ENCODE assay signal across 1 cellular context in genomic region chr15:60575995-60576394, GRCh38.
A peak's percentile ranks its signal among the peaks of the same experiment; 100 is the strongest.
TF ChIP-seq lines count a peak whose summit lies in the region.

No MANE protein-coding gene starts in this region.

TF ChIP-seq in HepG2, 621 proteins besides CTCF, POLR2A, EP300 and RAD21 (continued from another document and continues in another):
- TF ChIP-seq ZKSCAN5 (CRISPR knock-in tag; IDR thresholded peaks at IDR 0.05): no peak
- 0 out of 2 replicates have a peak, but pooled peaks have one; percentile 1 for TF ChIP-seq CBFB (CRISPR knock-in tag; IDR thresholded peaks at IDR 0.05)
- no peak for TF ChIP-seq SMAD9 (CRISPR knock-in tag; IDR thresholded peaks at IDR 0.05)
- no peak for TF ChIP-seq PCBP2 (optimal IDR thresholded peaks at IDR 0.05; ENCODE audit: low read depth, low read length, poor library complexity, severe bottlenecking)
- TF ChIP-seq ZFP1 (CRISPR knock-in tag; IDR thresholded peaks at IDR 0.05): no peak
- no peak for TF ChIP-seq ZNF121 (CRISPR knock-in tag; IDR thresholded peaks at IDR 0.05)
- 0 out of 2 replicates have a peak, but pooled peaks have one; percentile 41 for TF ChIP-seq ZBTB26 (CRISPR knock-in tag; IDR thresholded peaks at IDR 0.05; ENCODE audit: borderline replicate concordance)
- peak; percentile 50; the same call in 1 of the 2 replicates for TF ChIP-seq ZFP91 (CRISPR knock-in tag; IDR thresholded peaks at IDR 0.05; ENCODE audit: borderline replicate concordance)
- no peak for TF ChIP-seq ZKSCAN8 (CRISPR knock-in tag; IDR thresholded peaks at IDR 0.05; ENCODE audit: borderline replicate concordance)
- no peak for TF ChIP-seq ZNF101 (CRISPR knock-in tag; IDR thresholded peaks at IDR 0.05; ENCODE audit: borderline replicate concordance, low read depth)
- TF ChIP-seq ZNF660 (CRISPR knock-in tag; IDR thresholded peaks at IDR 0.05; ENCODE audit: borderline replicate concordance, low read depth): no peak
- no peak for TF ChIP-seq SNAPC2 (CRISPR knock-in tag; IDR thresholded peaks at IDR 0.05)
- TF ChIP-seq MBNL3 (CRISPR knock-in tag; conservative IDR thresholded peaks at IDR 0.05): no peak
- no peak for TF ChIP-seq MTERF4 (CRISPR knock-in tag; IDR thresholded peaks at IDR 0.05)
- no peak for TF ChIP-seq ZNF180 (CRISPR knock-in tag; IDR thresholded peaks at IDR 0.05; ENCODE audit: borderline replicate concordance, low read depth)
- TF ChIP-seq ZNF367 (CRISPR knock-in tag; IDR thresholded peaks at IDR 0.05; ENCODE audit: borderline replicate concordance): no peak
- TF ChIP-seq KIAA2018 (CRISPR knock-in tag; IDR thresholded peaks at IDR 0.05; ENCODE audit: borderline replicate concordance): no peak
- TF ChIP-seq ZNF629 (CRISPR knock-in tag; conservative IDR thresholded peaks at IDR 0.05): no peak
- no peak for TF ChIP-seq TCF12 (IDR thresholded peaks at IDR 0.05)
- no peak for TF ChIP-seq TCF12 (CRISPR knock-in tag; IDR thresholded peaks at IDR 0.05)
- 0 out of 2 replicates have a peak, but pooled peaks have one; percentile 26 for TF ChIP-seq ZNF292 (CRISPR knock-in tag; IDR thresholded peaks at IDR 0.05; ENCODE audit: borderline replicate concordance, low read depth)
- TF ChIP-seq DRAP1 (CRISPR knock-in tag; IDR thresholded peaks at IDR 0.05): no peak
- 0 out of 2 replicates have a peak, but pooled peaks have one; percentile 50 for TF ChIP-seq MYPOP (CRISPR knock-in tag; IDR thresholded peaks at IDR 0.05)
- no peak for TF ChIP-seq CBX1 (IDR thresholded peaks at IDR 0.05; ENCODE audit: low read depth)
- TF ChIP-seq ARID2 (CRISPR knock-in tag; IDR thresholded peaks at IDR 0.05; ENCODE audit: borderline replicate concordance): no peak
- TF ChIP-seq HMGXB3 (CRISPR knock-in tag; IDR thresholded peaks at IDR 0.05; ENCODE audit: borderline replicate concordance): no peak
- no peak for TF ChIP-seq ZNF33B (CRISPR knock-in tag; IDR thresholded peaks at IDR 0.05)
- no peak for TF ChIP-seq ZNF446 (CRISPR knock-in tag; IDR thresholded peaks at IDR 0.05)
- TF ChIP-seq ARNTL (CRISPR knock-in tag; IDR thresholded peaks at IDR 0.05): no peak
- no peak for TF ChIP-seq ZNF713 (CRISPR knock-in tag; IDR thresholded peaks at IDR 0.05)
- TF ChIP-seq RXRB (CRISPR knock-in tag; IDR thresholded peaks at IDR 0.05; ENCODE audit: borderline replicate concordance): no peak
- no peak for TF ChIP-seq ZBTB3 (CRISPR knock-in tag; IDR thresholded peaks at IDR 0.05; ENCODE audit: borderline replicate concordance, low read depth)
- TF ChIP-seq JARID2 (CRISPR knock-in tag; IDR thresholded peaks at IDR 0.05; ENCODE audit: insufficient replicate concordance): no peak
- TF ChIP-seq NCOA2 (CRISPR knock-in tag; IDR thresholded peaks at IDR 0.05): no peak
- peak; percentile 71 for TF ChIP-seq SALL1 (CRISPR knock-in tag; IDR thresholded peaks at IDR 0.05)
- no peak for TF ChIP-seq MIXL1 (CRISPR knock-in tag; IDR thresholded peaks at IDR 0.05)
- no peak for TF ChIP-seq SP140L (CRISPR knock-in tag; IDR thresholded peaks at IDR 0.05; ENCODE audit: borderline replicate concordance)
- no peak for TF ChIP-seq ZNF431 (CRISPR knock-in tag; IDR thresholded peaks at IDR 0.05; ENCODE audit: borderline replicate concordance, low read depth)
- no peak for TF ChIP-seq E2F5 (CRISPR knock-in tag; conservative IDR thresholded peaks at IDR 0.05)
- no peak for TF ChIP-seq FOXJ3 (CRISPR knock-in tag; IDR thresholded peaks at IDR 0.05; ENCODE audit: borderline replicate concordance)
- TF ChIP-seq ZNF761 (CRISPR knock-in tag; conservative IDR thresholded peaks at IDR 0.05): no peak
- TF ChIP-seq ADNP (CRISPR knock-in tag; IDR thresholded peaks at IDR 0.05): no peak
- 0 out of 2 replicates have a peak, but pooled peaks have one; percentile 24 for TF ChIP-seq RCOR2 (CRISPR knock-in tag; IDR thresholded peaks at IDR 0.05)
